In the genomic region with DNA sequence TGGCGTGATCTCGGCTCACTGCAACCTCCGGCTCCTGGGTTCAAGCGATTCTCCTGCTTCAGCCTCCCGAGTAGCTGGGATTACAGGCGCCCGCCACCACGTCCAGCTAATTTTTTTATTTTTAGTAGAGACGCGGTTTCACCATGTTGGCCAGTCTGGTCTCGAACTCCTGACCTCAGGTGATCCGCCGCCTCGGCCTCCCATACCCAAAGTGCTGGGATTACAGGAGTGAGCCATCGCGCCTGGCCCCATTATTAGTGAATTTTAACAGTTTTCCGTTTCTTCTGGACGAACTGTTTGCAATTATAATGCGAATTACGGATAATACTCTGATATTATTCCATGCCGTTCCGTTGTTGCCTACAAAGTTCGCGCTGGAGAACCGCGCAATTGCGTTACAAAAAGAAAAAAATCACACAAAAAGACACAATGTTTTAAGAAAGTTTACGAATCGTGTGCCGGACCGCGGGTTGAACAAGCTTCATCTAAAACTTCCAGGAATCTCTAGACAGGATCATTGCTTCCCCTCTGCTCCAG, we compare ENCODE assay signal across 6 cellular contexts. TPM values are rescaled to one million over a fixed set of nuclear protein-coding genes. Genes with fewer than 3 reads are reported as not detected.
DNase-seq lines count a peak whose midpoint lies in the region; TF ChIP-seq lines count a peak whose summit lies in the region.
"Not testable (repeated sequence)": the region's sequence is repeated elsewhere in the genome, so short reads cannot be mapped to it uniquely, and the experiment has no call there.

No MANE protein-coding gene starts in this region.

- H3K4me3 ChIP-seq in NT2/D1 (ENCODE audit: insufficient read length, low read depth) (peak overlapping the region; percentile 100), esophagus muscularis mucosa (peak overlapping the region; percentile 81 to 99 (median 90)), spleen (peak overlapping the region; percentile 87 to 100 (median 92))

- TF ChIP-seq CTCF in CD14-positive monocyte (IDR thresholded peaks at IDR 0.05); esophagus muscularis mucosa (IDR thresholded peaks at IDR 0.05); mesothelial cell of epicardium (IDR thresholded peaks at IDR 0.05; ENCODE audit: unreplicated experiment); spleen (IDR thresholded peaks at IDR 0.05 in 8 of 11, conservative IDR thresholded peaks at IDR 0.05 in 3 of 11): not testable (repeated sequence)

- peak overlapping the region; percentile 87 for H3K9ac ChIP-seq in NT2/D1 (ENCODE audit: insufficient read length, low read depth)

- H3K9me3 ChIP-seq in NT2/D1 (ENCODE audit: insufficient read depth, low read length); esophagus muscularis mucosa; spleen: not testable (repeated sequence)

- H3K4me1 Mint-ChIP-seq in CD14-positive monocyte, result peaks cover 36% of the 10 kb centered on the region
- peaks cover 32% of the 10 kb centered on the region for H3K4me1 Mint-ChIP-seq in activated naive CD8-positive, alpha-beta T cell (ENCODE audit: low read depth)
- H3K4me1 Mint-ChIP-seq in mesothelial cell of epicardium, result peaks cover 35% of the 10 kb centered on the region

- 29% methylated on average over 32 of the region's 32 CpGs for WGBS in esophagus muscularis mucosa
- WGBS in spleen, 5 donors, result 27 to 33% (median 31%) methylated on average over 32 of the region's 32 CpGs

- H3K4me3 Mint-ChIP-seq in CD14-positive monocyte (peak overlapping the region; percentile 93 to 98), mesothelial cell of epicardium (peak overlapping the region; percentile 94)
- H3K4me3 Mint-ChIP-seq in activated naive CD8-positive, alpha-beta T cell, result peak overlapping the region; percentile 92

- not testable (repeated sequence) for H3K27me3 Mint-ChIP-seq in CD14-positive monocyte (ENCODE audit: low read depth in 3 of 3); activated naive CD8-positive, alpha-beta T cell; mesothelial cell of epicardium (ENCODE audit: low read depth)

- peak overlapping the region; percentile 87 to 97 (median 95) for H3K27ac Mint-ChIP-seq in CD14-positive monocyte
- peak overlapping the region; percentile 95 for H3K27ac Mint-ChIP-seq in activated naive CD8-positive, alpha-beta T cell
- peak overlapping the region; percentile 96 for H3K27ac Mint-ChIP-seq in mesothelial cell of epicardium

- not testable (repeated sequence) for H3K4me1 ChIP-seq in NT2/D1 (ENCODE audit: insufficient read depth, insufficient read length)
- H3K4me1 ChIP-seq in esophagus muscularis mucosa (peaks cover 39 to 45% (median 42%) of the 10 kb centered on the region in 4 donors), spleen (peaks cover 32 to 50% (median 45%) of the 10 kb centered on the region in 6 donors)

- H3K9me3 Mint-ChIP-seq in CD14-positive monocyte; activated naive CD8-positive, alpha-beta T cell (ENCODE audit: low read depth); mesothelial cell of epicardium: not testable (repeated sequence)

- peaks cover 22 to 24% of the 10 kb centered on the region in 2 donors for H3K36me3 Mint-ChIP-seq in CD14-positive monocyte
- H3K36me3 Mint-ChIP-seq in activated naive CD8-positive, alpha-beta T cell; mesothelial cell of epicardium: not testable (repeated sequence)

- not testable (repeated sequence) for H3K27me3 ChIP-seq in NT2/D1 (ENCODE audit: insufficient read depth, insufficient read length); esophagus muscularis mucosa; spleen (replicated peaks in 1 of 7)

- TF ChIP-seq POLR2A in esophagus muscularis mucosa (IDR thresholded peaks at IDR 0.05; ENCODE audit: low read depth); spleen (IDR thresholded peaks at IDR 0.05): not testable (repeated sequence)

- H3K27ac ChIP-seq in esophagus muscularis mucosa (replicated peaks in 1 of 4) (peak overlapping the region; percentile 94 to 98 (median 97)), spleen (peak overlapping the region; percentile 96 to 98 (median 97))

- intact Hi-C loops in CD14-positive monocyte (cut with micrococcal nuclease), result loop anchor here in 1 of 2 donors (10.0 kb wide), 1 partner anchor 61 kb away; the partner anchor contains the start of gene PRAM1
- intact Hi-C loops in esophagus muscularis mucosa (cut with DNase I); spleen (cut with DNase I; ENCODE audit: low total_unique reads): not testable (repeated sequence)

- DNase-seq in CD14-positive monocyte (ENCODE audit: low spot score); NT2/D1 (ENCODE audit: low read depth, low spot score); esophagus muscularis mucosa (ENCODE audit: extremely low spot score); mesothelial cell of epicardium (ENCODE audit: low spot score in 2 of 2, unreplicated experiment in 2 of 2): not testable (repeated sequence)
- peak; percentile 69 for DNase-seq in spleen

- H3K36me3 ChIP-seq in NT2/D1 (ENCODE audit: insufficient read depth, insufficient read length, low read length) (peaks cover 33% of the 10 kb centered on the region), esophagus muscularis mucosa (peaks cover 0 to 24% (median 18%) of the 10 kb centered on the region in 4 donors), spleen (peaks cover 0 to 27% (median 3%) of the 10 kb centered on the region in 6 donors)

- TF ChIP-seq EP300 in esophagus muscularis mucosa (IDR thresholded peaks at IDR 0.05), result not testable (repeated sequence)

RNA-seq across cellular contexts. Expression of gene HNRNPM, which starts 0.6 kb away (rescaled TPM):
- polyA plus RNA-seq in CD14-positive monocyte, result 100 to 1,000 TPM in 1 of 2 donors, 10 to 100 TPM in 1; 77.0 to 116 TPM
- total RNA-seq in esophagus muscularis mucosa, result 100 to 1,000 TPM; 103 to 126 (median 116) TPM
- 249 to 259 TPM (median 252 TPM) in 3 replicates for total RNA-seq in mesothelial cell of epicardium
- 100 to 1,000 TPM; 105 to 229 (median 147) TPM for total RNA-seq in spleen
- 100 to 1,000 TPM in 1 of 3 donors, 10 to 100 TPM in 2; 77.1 to 153 (median 79.9) TPM for polyA plus RNA-seq in spleen

RNA-seq across cellular contexts. Expression of gene MARCHF2, which starts 31.1 kb away (rescaled TPM):
- polyA plus RNA-seq in CD14-positive monocyte (10 to 100 TPM; 47.8 to 90.8 TPM), spleen (10 to 100 TPM; 33.4 to 42.8 (median 36.2) TPM)
- total RNA-seq in esophagus muscularis mucosa (100 to 1,000 TPM; 227 to 286 (median 247) TPM), mesothelial cell of epicardium (20.7 to 21.4 TPM (median 21.4 TPM) in 3 replicates), spleen (100 to 1,000 TPM in 3 of 7 donors, 10 to 100 TPM in 4; 52.1 to 212 (median 81.1) TPM)

RNA-seq across cellular contexts. Expression of gene RAB11B, which starts 54.0 kb away (rescaled TPM):
- polyA plus RNA-seq in CD14-positive monocyte, result 10 to 100 TPM; 36.5 to 45.4 TPM
- 100 to 1,000 TPM in 1 of 4 donors, 10 to 100 TPM in 3; 27.8 to 101 (median 42.3) TPM for total RNA-seq in esophagus muscularis mucosa
- 150 to 151 TPM (median 150 TPM) in 3 replicates for total RNA-seq in mesothelial cell of epicardium
- 100 to 1,000 TPM in 4 of 7 donors, 10 to 100 TPM in 3; 60.2 to 114 (median 100) TPM for total RNA-seq in spleen
- polyA plus RNA-seq in spleen, result 100 to 1,000 TPM in 1 of 3 donors, 10 to 100 TPM in 2; 42.0 to 101 (median 42.5) TPM

RNA-seq across cellular contexts. Expression of gene PRAM1, which starts 58.2 kb away (rescaled TPM):
- polyA plus RNA-seq in CD14-positive monocyte, result 10 to 100 TPM; 43.3 to 69.0 TPM
- total RNA-seq in esophagus muscularis mucosa, result 1 to 10 TPM in 1 of 4 donors, under 1 TPM in 3; 0.26 to 1.3 (median 0.55) TPM
- total RNA-seq in mesothelial cell of epicardium, result 0.70 to 1.2 TPM (median 0.94 TPM) in 3 replicates
- total RNA-seq in spleen, result 10 to 100 TPM in 6 of 7 donors, 1 to 10 TPM in 1; 7.1 to 36.5 (median 15.1) TPM
- polyA plus RNA-seq in spleen, result 10 to 100 TPM in 2 of 3 donors, 1 to 10 TPM in 1; 2.4 to 23.0 (median 22.0) TPM
